19 cellular contexts compared by ENCODE assay signal in genomic region chr12:6096527-6096926, GRCh38. TPM values are rescaled to one million over a fixed set of nuclear protein-coding genes. Genes with fewer than 3 reads are reported as not detected.
"Had no signal": no experiment of that assay in that cellular context is flagged by ENCODE, and none has a peak within 500 bp of the region (broad histone marks: within the 10 kb centered on the region; RNA-seq: fewer than 3 reads in every experiment).

No MANE protein-coding gene starts in this region.

- DNase-seq: activated CD4-positive, alpha-beta memory T cell treated with anti-CD3 and anti-CD28 coated beads, Interleukin-2, amount 10 ng/mL, durations not matched to agents 7 days and 5 days; activated CD4-positive, alpha-beta T cell treated with anti-CD3 and anti-CD28 coated beads for 48 hours; activated CD4-positive, CD25-positive, alpha-beta regulatory T cell; activated naive CD4-positive, alpha-beta T cell treated with anti-CD3 and anti-CD28 coated beads for 36 hours; activated T-cell treated with anti-CD3 and anti-CD28 coated beads, Interleukin-2, amount 50 U/mL, for 1 hour; anterior cingulate cortex; central memory CD4-positive, alpha-beta T cell; dorsolateral prefrontal cortex; hypothalamus; occipital lobe; posterior cingulate gyrus; stimulated activated CD4-positive, alpha-beta T cell treated with anti-CD3 and anti-CD28 coated beads, Interleukin-12 subunit alpha, Interleukin-12 subunit beta, amount 100 ng/mL, for 4 hours; stimulated activated CD4-positive, alpha-beta T cell treated with anti-CD3 and anti-CD28 coated beads, Interleukin-1b, Interleukin-23, amount 100 ng/mL, for 48 hours; stimulated activated naive CD4-positive, alpha-beta T cell treated with Interleukin-2 at 50 U/mL for 16 hours; thyroid gland; uterus had no signal

- H3K4me3 ChIP-seq: dorsolateral prefrontal cortex, thyroid gland, uterus had no signal

- FAIRE-seq: colon, frontal cortex had no signal

RNA-seq across cellular contexts. Expression of gene VWF, which starts 27.9 kb away (rescaled TPM):
- total RNA-seq: activated CD4-positive, alpha-beta memory T cell treated with anti-CD3 and anti-CD28 coated beads, Interleukin-2, amount 10 ng/mL, durations not matched to agents 7 days and 5 days; activated naive CD4-positive, alpha-beta T cell treated with anti-CD3 and anti-CD28 coated beads for 36 hours; activated T-helper 2 cell treated with anti-CD3 and anti-CD28 coated beads, Interferon-gamma antibody, Interleukin-2, Interleukin-4, amounts not matched to agents 10 μg/mL and 5 μg/mL and 100 μg/mL, durations not matched to agents 14 hours and 24 hours and 36 hours had no signal
